ENCODE assay signal across 8 cellular contexts in the genomic region with DNA sequence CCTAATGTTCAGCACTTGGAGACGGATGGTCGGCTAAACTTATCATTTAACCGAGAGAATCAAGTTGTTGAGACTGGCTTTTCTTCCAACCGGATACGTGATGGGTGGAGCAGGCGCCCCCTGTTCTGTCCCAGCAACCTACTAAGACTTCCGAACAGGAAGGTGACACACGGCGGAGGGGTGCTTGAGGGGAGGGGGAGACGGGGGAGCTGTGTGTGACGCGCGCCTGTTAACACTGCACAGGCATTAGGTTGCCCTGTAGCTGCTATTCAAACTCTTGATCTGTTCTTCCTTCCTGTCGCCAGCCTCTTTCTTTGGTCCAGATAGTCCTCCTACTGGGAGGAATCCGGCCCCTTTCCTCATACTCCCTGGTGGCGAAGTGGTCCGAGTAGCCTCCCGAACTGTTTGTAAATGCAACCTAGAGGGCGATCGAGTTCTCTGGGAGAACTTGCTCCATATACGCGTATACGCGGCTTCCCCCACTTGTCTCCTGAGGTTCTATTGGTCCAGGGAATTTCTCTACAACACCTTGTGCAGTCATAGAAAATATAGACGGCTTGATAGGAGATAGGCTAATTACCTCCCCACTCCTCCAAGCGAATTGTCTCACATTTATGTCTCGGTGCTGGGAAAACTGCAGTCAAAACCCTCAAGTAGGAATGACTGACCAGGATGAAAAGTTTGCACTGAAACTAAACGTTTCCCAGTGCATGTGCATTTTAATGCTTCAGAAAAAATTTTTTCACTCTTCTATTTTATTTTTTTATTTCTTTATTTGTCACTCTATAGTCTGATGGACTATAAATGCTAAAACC.
A peak's percentile ranks its signal among the peaks of the same experiment; 100 is the strongest.
DNase-seq lines count a peak whose midpoint lies in the region; ATAC-seq and TF ChIP-seq lines count a peak whose summit lies in the region.

No MANE protein-coding gene starts in this region.

- intact Hi-C loops in Calu3 (cut with micrococcal nuclease; ENCODE audit: unreplicated experiment), result loop anchor here (1.0 to 10.0 kb wide), 6 partner anchors 59 to 576 kb away; no protein-coding TSS in a partner anchor

- peak; percentile 89 for TF ChIP-seq CTCF in Calu3 (IDR thresholded peaks at IDR 0.05; ENCODE audit: unreplicated experiment)
- peak; percentile 96 for TF ChIP-seq CTCF in foreskin keratinocyte (conservative IDR thresholded peaks at IDR 0.05)
- TF ChIP-seq CTCF in nephron progenitor cell (IDR thresholded peaks at IDR 0.05), result peak; percentile 66

- peaks cover 14% of the 10 kb centered on the region for H3K4me1 ChIP-seq in foreskin keratinocyte

- H3K4me1 Mint-ChIP-seq in Calu3 (ENCODE audit: low read depth, unreplicated experiment) (peaks cover 31% of the 10 kb centered on the region), nephron progenitor cell (peaks cover 37% of the 10 kb centered on the region)

- BruUV-seq in Calu3 (replicated peaks; lab: Mats Ljungman, UMichigan), result no TSS peak

- ATAC-seq in foreskin keratinocyte (peak; percentile 65), HG03571 (IDR thresholded peaks at IDR 0.05; ENCODE audit: unreplicated experiment) (no peak)

- peak overlapping the region; percentile 62 for H3K27ac ChIP-seq in foreskin keratinocyte

- peak; percentile 82 for DNase-seq in Calu3
- DNase-seq in HS-27A (ENCODE audit: low read depth), result peak; percentile 95
- peak; percentile 33 for DNase-seq in SHP77 treated with DMSO at 0.1 percent for 48 hours (lab: John Stamatoyannopoulos, UW)
- DNase-seq in activated naive CD4-positive, alpha-beta T cell (lab: John Stamatoyannopoulos, UW), result peak; percentile 33 to 71 (median 50)
- DNase-seq in foreskin keratinocyte, result peak; percentile 83 to 89
- peak; percentile 68 for DNase-seq in nephron progenitor cell
- DNase-seq in stimulated activated naive CD4-positive, alpha-beta T cell treated with Interleukin-2 at 50 U/mL for 16 hours (lab: John Stamatoyannopoulos, UW), result peak; percentile 82

- no peaks in the 10 kb centered on the region for H3K27me3 ChIP-seq in foreskin keratinocyte

- H3K27ac Mint-ChIP-seq in Calu3 (ENCODE audit: unreplicated experiment) (peak overlapping the region; percentile 60), nephron progenitor cell (no peak overlapping the region)

- peaks cover 42% of the 10 kb centered on the region for H3K36me3 Mint-ChIP-seq in Calu3 (ENCODE audit: insufficient read depth, unreplicated experiment)
- no peaks in the 10 kb centered on the region for H3K36me3 Mint-ChIP-seq in nephron progenitor cell (ENCODE audit: low read depth)

- CTCF ChIA-PET in Calu3 (lab: Charles Lee), result interaction anchor here (0.6 to 1.5 kb wide), 4 partner anchors 81 to 463 kb away, joined by 3 to 11 read pairs (median 4); no protein-coding TSS in a partner anchor

- H3K9me3 Mint-ChIP-seq in Calu3 (ENCODE audit: low read depth, unreplicated experiment), result no peaks in the 10 kb centered on the region
- no peaks in the 10 kb centered on the region for H3K9me3 Mint-ChIP-seq in nephron progenitor cell

- H3K27me3 Mint-ChIP-seq in Calu3 (ENCODE audit: unreplicated experiment), result no peaks in the 10 kb centered on the region
- peaks cover 23% of the 10 kb centered on the region for H3K27me3 Mint-ChIP-seq in nephron progenitor cell (ENCODE audit: low read depth, poor library complexity)

- peak overlapping the region; percentile 72 for H3K4me3 Mint-ChIP-seq in Calu3 (ENCODE audit: low read depth, unreplicated experiment)
- peak overlapping the region; percentile 81 for H3K4me3 Mint-ChIP-seq in nephron progenitor cell

Comparison
In these comparisons a context has a peak if more than half of its experiments do, and no peak if none do; other contexts are left out.
1. DNase-seq: peak in every context shown above with its lines; median percentile 95 in HS-27A; 86 in foreskin keratinocyte; 82 in Calu3; 82 in stimulated activated naive CD4-positive, alpha-beta T cell treated with Interleukin-2 at 50 U/mL for 16 hours; 68 in nephron progenitor cell; 50 in activated naive CD4-positive, alpha-beta T cell; 33 in SHP77 treated with DMSO at 0.1 percent for 48 hours.